Comparison of ENCODE assay signal across 21 cellular contexts in the genomic region with DNA sequence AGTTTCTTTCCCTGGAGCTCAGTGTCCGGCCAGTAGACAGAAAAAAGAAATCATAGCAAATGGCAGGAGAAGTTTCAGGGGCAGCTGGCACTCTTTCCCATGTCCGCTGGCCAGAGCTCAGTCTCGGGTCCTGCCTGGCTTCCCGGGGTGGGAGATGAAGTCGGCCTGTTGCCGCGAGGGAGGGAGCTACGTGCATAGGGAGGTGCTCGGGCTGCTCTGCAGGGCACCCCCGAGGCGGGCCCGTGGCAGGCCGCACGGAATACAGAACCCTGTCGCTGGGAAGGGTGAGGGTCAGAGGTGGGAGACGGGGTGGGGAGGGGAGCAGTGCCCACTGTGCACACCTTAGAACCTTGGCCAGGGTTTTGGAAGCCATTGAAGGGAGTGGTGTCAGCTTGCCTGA.
DNase-seq lines count a peak whose midpoint lies in the region; ATAC-seq and TF ChIP-seq lines count a peak whose summit lies in the region.
"Had no signal": no experiment of that assay in that cellular context is flagged by ENCODE, and none has a peak within 500 bp of the region (broad histone marks: within the 10 kb centered on the region; RNA-seq: fewer than 3 reads in every experiment).

No MANE protein-coding gene starts in this region.

- H3K9me3 ChIP-seq in esophagus (ENCODE audit: control insufficient read depth in 2 of 2, insufficient read depth in 1 of 2, low read depth in 1 of 2, low read length in 1 of 2), result peaks cover 0 to 3% of the 10 kb centered on the region in 2 donors
- H3K9me3 ChIP-seq in mesenchymal stem cell (ENCODE audit: control insufficient read depth, low read length), result no peaks in the 10 kb centered on the region
- no peaks in the 10 kb centered on the region for H3K9me3 ChIP-seq in sigmoid colon
- no peaks in the 10 kb centered on the region for H3K9me3 ChIP-seq in vagina
- H3K9me3 ChIP-seq: A549; BLaER1 treated with 17β-estradiol and CSF1 and Interleukin-3, amounts not matched to agents 10 nM and 100 nM had no signal

- H3K79me1 ChIP-seq in mesenchymal stem cell (replicated peaks; ENCODE audit: low read length, poor library complexity, severe bottlenecking), result no peaks in the 10 kb centered on the region

- H3K18ac ChIP-seq in mesenchymal stem cell (ENCODE audit: low read depth in 1 of 2, low read length in 2 of 2), result no peak overlapping the region

- DNase-seq in mesenchymal stem cell (no peak), sigmoid colon (no peak), vagina (ENCODE audit: extremely low spot score in 2 of 2) (no peak), sciatic nerve (ENCODE audit: low spot score) (no peak)
- DNase-seq in activated T-cell treated with anti-CD3 and anti-CD28 coated beads, Interleukin-2, amount 50 U/mL, for 48 hours, result no peak
- no peak for DNase-seq in central memory CD4-positive, alpha-beta T cell
- DNase-seq: AML-193; CD4-positive, alpha-beta T cell; DMS53; H9; MV-4-11; NCI-H1105 treated with DMSO at 0.1 percent for 48 hours; NCI-H2029 treated with DMSO at 0.1 percent for 48 hours; NCI-H446 treated with DMSO at 0.1 percent for 48 hours; NCI-H526; SHP77 had no signal

- no peak overlapping the region for H2AK5ac ChIP-seq in mesenchymal stem cell (ENCODE audit: low read length, severe bottlenecking)

- H3K4me1 ChIP-seq in esophagus (ENCODE audit: control insufficient read depth in 2 of 2, insufficient read depth in 2 of 2, low read length in 1 of 2), result peaks cover 0 to 5% of the 10 kb centered on the region in 2 donors
- no peaks in the 10 kb centered on the region for H3K4me1 ChIP-seq in mesenchymal stem cell (ENCODE audit: control insufficient read depth, insufficient read depth, low read depth, low read length)
- H3K4me1 ChIP-seq in sigmoid colon, result peaks cover 0 to 72% (median 67%) of the 10 kb centered on the region in 4 donors
- H3K4me1 ChIP-seq in vagina, result peaks cover 23% of the 10 kb centered on the region
- H3K4me1 ChIP-seq: A549; BLaER1 treated with 17β-estradiol and CSF1 and Interleukin-3, amounts not matched to agents 10 nM and 100 nM had no signal

- H4K91ac ChIP-seq in mesenchymal stem cell (ENCODE audit: low read length), result no peak overlapping the region

- H2BK5ac ChIP-seq in mesenchymal stem cell (ENCODE audit: low read depth, low read length, poor library complexity, severe bottlenecking), result no peak overlapping the region

- intact Hi-C loops in sigmoid colon (cut with DNase I), result loop anchor here (2.0 kb wide), 3 partner anchors 25 to 89 kb away; no protein-coding TSS in a partner anchor
- intact Hi-C loops in vagina (cut with DNase I), result no loop called here
- intact Hi-C loops in sciatic nerve (cut with DNase I), result no loop called here

- peak overlapping the region in 1 of 2 experiments; percentile 39 for H2BK12ac ChIP-seq in mesenchymal stem cell (ENCODE audit: low read length in 2 of 2)

- no peak overlapping the region for H3K4me3 ChIP-seq in esophagus (ENCODE audit: low read depth in 1 of 2, low read length in 2 of 2)
- no peak overlapping the region for H3K4me3 ChIP-seq in mesenchymal stem cell (ENCODE audit: insufficient read depth in 1 of 2, low read depth in 1 of 2, low read length in 2 of 2)
- peak overlapping the region in 1 of 4 donors; percentile 12 for H3K4me3 ChIP-seq in sigmoid colon
- H3K4me3 ChIP-seq in vagina, result no peak overlapping the region
- H3K4me3 ChIP-seq: A549; BLaER1 treated with 17β-estradiol and CSF1 and Interleukin-3, amounts not matched to agents 10 nM and 100 nM; GM23338 had no signal

- H2BK15ac ChIP-seq in mesenchymal stem cell (ENCODE audit: low read depth, poor library complexity, severe bottlenecking), result peak overlapping the region; percentile 71

- H3K36me3 ChIP-seq in esophagus (ENCODE audit: control insufficient read depth in 2 of 2, insufficient read depth in 2 of 2, low read length in 1 of 2) (no peaks in the 10 kb centered on the region), mesenchymal stem cell (ENCODE audit: control insufficient read depth in 1 of 2, insufficient read depth in 2 of 2, low read depth in 1 of 2, low read length in 2 of 2) (no peaks in the 10 kb centered on the region), sigmoid colon (no peaks in the 10 kb centered on the region), vagina (no peaks in the 10 kb centered on the region)
- H3K36me3 ChIP-seq: BLaER1 treated with 17β-estradiol and CSF1 and Interleukin-3, amounts not matched to agents 10 nM and 100 nM had no signal

- no peak overlapping the region for H3K4me2 ChIP-seq in mesenchymal stem cell (ENCODE audit: low read length, poor library complexity, severe bottlenecking)
- H3K4me2 ChIP-seq: A549; BLaER1 treated with 17β-estradiol and CSF1 and Interleukin-3, amounts not matched to agents 10 nM and 100 nM; GM23338 had no signal

- H3K23ac ChIP-seq in mesenchymal stem cell (ENCODE audit: low read length in 2 of 2), result no peak overlapping the region

- H3K4ac ChIP-seq in mesenchymal stem cell (ENCODE audit: low read depth in 1 of 2, low read length in 2 of 2), result peak overlapping the region in 1 of 2 experiments; percentile 66

- WGBS in esophagus, 2 donors, result 50 to 56% methylated on average over 16 of the region's 16 CpGs
- WGBS in mesenchymal stem cell, result 93% methylated on average over 16 of the region's 16 CpGs
- WGBS in sigmoid colon, 2 donors, result 74 to 77% methylated on average over 16 of the region's 16 CpGs

- H3K27ac ChIP-seq in esophagus (ENCODE audit: low read depth in 2 of 2, low read length in 1 of 2) (peak overlapping the region; percentile 57 to 69), mesenchymal stem cell (ENCODE audit: low read length, poor library complexity, severe bottlenecking) (no peak overlapping the region), sigmoid colon (peak overlapping the region; percentile 81 to 91 (median 87)), vagina (peak overlapping the region; percentile 29)
- H3K27ac ChIP-seq: A549; BLaER1 treated with 17β-estradiol and CSF1 and Interleukin-3, amounts not matched to agents 10 nM and 100 nM; RWPE1 had no signal

- TF ChIP-seq EP300 in sigmoid colon (IDR thresholded peaks at IDR 0.05), result no peak

- TF ChIP-seq POLR2A in sigmoid colon (IDR thresholded peaks at IDR 0.05) (no peak), vagina (IDR thresholded peaks at IDR 0.05) (no peak)

- H3K9ac ChIP-seq in mesenchymal stem cell (ENCODE audit: low read length), result no peak overlapping the region
- H3K9ac ChIP-seq: BLaER1 treated with 17β-estradiol and CSF1 and Interleukin-3, amounts not matched to agents 10 nM and 100 nM had no signal

- no peak overlapping the region for H3K14ac ChIP-seq in mesenchymal stem cell (ENCODE audit: low read length in 2 of 2)

- no peak overlapping the region for H2AFZ ChIP-seq in mesenchymal stem cell (ENCODE audit: low read depth, low read length)
- H2AFZ ChIP-seq: GM23338 had no signal

- no peak overlapping the region for H2BK120ac ChIP-seq in mesenchymal stem cell (ENCODE audit: low read depth, low read length)

- no peaks in the 10 kb centered on the region for H3K27me3 ChIP-seq in esophagus (ENCODE audit: control insufficient read depth in 1 of 2, insufficient read depth in 2 of 2, low read length in 2 of 2)
- peaks cover 0 to 80% of the 10 kb centered on the region in 2 experiments for H3K27me3 ChIP-seq in mesenchymal stem cell (ENCODE audit: control insufficient read depth in 1 of 2, insufficient read depth in 1 of 2, low read length in 2 of 2)
- H3K27me3 ChIP-seq in sigmoid colon, result no peaks in the 10 kb centered on the region
- no peaks in the 10 kb centered on the region for H3K27me3 ChIP-seq in vagina
- H3K27me3 ChIP-seq: BLaER1 treated with 17β-estradiol and CSF1 and Interleukin-3, amounts not matched to agents 10 nM and 100 nM had no signal

- no peak for ATAC-seq in sciatic nerve

- peak overlapping the region; percentile 6 for H4K8ac ChIP-seq in mesenchymal stem cell (ENCODE audit: low read length)

- TF ChIP-seq CTCF in sigmoid colon (IDR thresholded peaks at IDR 0.05) (no peak), vagina (IDR thresholded peaks at IDR 0.05) (no peak)
